1 cellular context compared by ENCODE assay signal in genomic region chr7:77516085-77516484, GRCh38.
A peak's percentile ranks its signal among the peaks of the same experiment; 100 is the strongest.
TF ChIP-seq lines count a peak whose summit lies in the region.

No MANE protein-coding gene starts in this region.

TF ChIP-seq in HepG2, 621 proteins besides CTCF, POLR2A, EP300 and RAD21 (continued from another document):
- TF ChIP-seq ZNF646 (CRISPR knock-in tag; IDR thresholded peaks at IDR 0.05) (no peak), MEF2D (CRISPR knock-in tag; IDR thresholded peaks at IDR 0.05) (no peak), ZNF136 (CRISPR knock-in tag; IDR thresholded peaks at IDR 0.05; ENCODE audit: low read depth) (no peak), ZNF33B (CRISPR knock-in tag; IDR thresholded peaks at IDR 0.05) (no peak), PHB2 (IDR thresholded peaks at IDR 0.05; ENCODE audit: partially characterized antibody) (no peak), ZNF20 (CRISPR knock-in tag; IDR thresholded peaks at IDR 0.05) (no peak), SOX13 (IDR thresholded peaks at IDR 0.05) (no peak), SOX13 (CRISPR knock-in tag; conservative IDR thresholded peaks at IDR 0.05 in 1 of 2, IDR thresholded peaks at IDR 0.05 in 1 of 2) (peak in 1 of 2 experiments; percentile 78; a peak in 2 of 4 replicates), ZSCAN12 (CRISPR knock-in tag; IDR thresholded peaks at IDR 0.05) (no peak), RNF219 (CRISPR knock-in tag; IDR thresholded peaks at IDR 0.05) (no peak), RBFOX2 (IDR thresholded peaks at IDR 0.05; ENCODE audit: low read depth, low read length) (no peak), ZNF580 (CRISPR knock-in tag; IDR thresholded peaks at IDR 0.05; ENCODE audit: borderline replicate concordance, low read depth) (no peak), ZBTB42 (CRISPR knock-in tag; IDR thresholded peaks at IDR 0.05) (no peak), ZNF775 (CRISPR knock-in tag; IDR thresholded peaks at IDR 0.05; ENCODE audit: borderline replicate concordance) (0 out of 2 replicates have a peak, but pooled peaks have one; percentile 55), ZNF251 (CRISPR knock-in tag; IDR thresholded peaks at IDR 0.05) (no peak), ZNF101 (CRISPR knock-in tag; IDR thresholded peaks at IDR 0.05; ENCODE audit: borderline replicate concordance, low read depth) (no peak), NFKBIZ (CRISPR knock-in tag; IDR thresholded peaks at IDR 0.05) (no peak), FOXP4 (CRISPR knock-in tag; IDR thresholded peaks at IDR 0.05) (peak; percentile 78), HOXA7 (CRISPR knock-in tag; IDR thresholded peaks at IDR 0.05) (no peak), JDP2 (CRISPR knock-in tag; IDR thresholded peaks at IDR 0.05; ENCODE audit: borderline replicate concordance) (no peak), RFX5 (IDR thresholded peaks at IDR 0.05; ENCODE audit: low read depth, low read length) (no peak), ZNF30 (CRISPR knock-in tag; IDR thresholded peaks at IDR 0.05) (no peak), ZNF7 (CRISPR knock-in tag; IDR thresholded peaks at IDR 0.05) (no peak), ZNF816 (CRISPR knock-in tag; IDR thresholded peaks at IDR 0.05; ENCODE audit: borderline replicate concordance) (no peak), BCL6 (CRISPR knock-in tag; IDR thresholded peaks at IDR 0.05) (0 out of 2 replicates have a peak, but pooled peaks have one; percentile 40), TP53 (CRISPR knock-in tag; conservative IDR thresholded peaks at IDR 0.05) (no peak), GABPB1 (CRISPR knock-in tag; IDR thresholded peaks at IDR 0.05) (no peak), PPARG (CRISPR knock-in tag; conservative IDR thresholded peaks at IDR 0.05) (peak; percentile 58; the same call in 1 of the 2 replicates), ZNF296 (CRISPR knock-in tag; conservative IDR thresholded peaks at IDR 0.05) (no peak), FOXA3 (CRISPR knock-in tag; IDR thresholded peaks at IDR 0.05) (peak; percentile 60; the same call in 1 of the 2 replicates), ZNF564 (CRISPR knock-in tag; IDR thresholded peaks at IDR 0.05) (no peak), HIVEP1 (CRISPR knock-in tag; IDR thresholded peaks at IDR 0.05) (no peak), SRSF1 (optimal IDR thresholded peaks at IDR 0.05; ENCODE audit: low read depth, low read length) (no peak), CEBPZ (IDR thresholded peaks at IDR 0.05; ENCODE audit: low read length) (no peak), RARA (CRISPR knock-in tag; IDR thresholded peaks at IDR 0.05) (no peak), ZBTB20 (CRISPR knock-in tag; IDR thresholded peaks at IDR 0.05; ENCODE audit: borderline replicate concordance, low read depth) (no peak), MATR3 (CRISPR knock-in tag; IDR thresholded peaks at IDR 0.05) (no peak)
